Comparison of ENCODE assay signal across 20 cellular contexts in the genomic region with DNA sequence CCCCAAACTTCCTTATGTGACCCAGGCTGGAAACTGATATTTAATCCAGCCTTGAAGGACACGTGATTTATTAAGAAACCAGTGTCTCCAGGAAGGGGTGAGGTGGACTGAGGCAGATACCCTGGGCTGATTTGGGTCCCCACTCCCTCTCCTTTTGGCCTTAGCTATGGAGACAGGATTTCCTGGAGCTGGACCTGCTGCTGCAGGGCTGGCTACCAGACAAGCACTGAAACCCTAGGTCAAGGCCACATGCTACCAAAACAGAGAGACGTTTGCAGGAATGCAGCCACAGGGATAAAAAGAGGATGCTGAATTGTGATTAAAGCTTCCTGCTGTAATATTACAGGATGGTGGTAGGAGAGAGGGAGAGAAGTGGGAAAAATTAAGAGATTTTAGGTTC. TPM values are rescaled to one million over a fixed set of nuclear protein-coding genes. Genes with fewer than 3 reads are reported as not detected.
"Had no signal": no experiment of that assay in that cellular context is flagged by ENCODE, and none has a peak within 500 bp of the region (broad histone marks: within the 10 kb centered on the region; RNA-seq: fewer than 3 reads in every experiment).

No MANE protein-coding gene starts in this region.

- ATAC-seq: activated CD8-positive, alpha-beta T cell treated with anti-CD3 and anti-CD28 coated beads, Interleukin-2, amount 10 ng/mL, durations not matched to agents 7 days and 5 days; activated T-cell treated with anti-CD3 and anti-CD28 coated beads, Interleukin-2, amount 50 U/mL, for 72 hours; body of pancreas; effector memory CD8-positive, alpha-beta T cell; gastrocnemius medialis; left lung; natural killer cell treated with Interleukin-12 subunit alpha and Interleukin-12 subunit beta and Interleukin-15 and Interleukin-18, amount 100 ng/mL, for 72 hours had no signal

- H3K36me3 ChIP-seq: gastrocnemius medialis, left lung, suprapubic skin had no signal

- H3K4me2 ChIP-seq: smooth muscle cell had no signal

- H3K27ac ChIP-seq: body of pancreas, coronary artery, epithelial cell of prostate, gastrocnemius medialis, suprapubic skin had no signal

- DNase-seq: activated CD4-positive, alpha-beta T cell treated with anti-CD3 and anti-CD28 coated beads, Interleukin-2, amount 10 ng/mL, durations not matched to agents 24 days and 14 days; activated CD4-positive, CD25-positive, alpha-beta regulatory T cell; activated CD8-positive, alpha-beta memory T cell treated with anti-CD3 and anti-CD28 coated beads, Interleukin-2, amount 50 U/mL, for 48 hours; activated CD8-positive, alpha-beta T cell treated with anti-CD3 and anti-CD28 coated beads, Interleukin-2, amount 10 ng/mL, durations not matched to agents 7 days and 5 days; activated gamma-delta T cell; activated T-cell treated with anti-CD3 and anti-CD28 coated beads, Interleukin-2, amount 50 U/mL, for 72 hours; amygdala; body of pancreas; central memory CD4-positive, alpha-beta T cell; effector memory CD8-positive, alpha-beta T cell; gastrocnemius medialis; mesendoderm; posterior cingulate gyrus had no signal

- H3K4me3 ChIP-seq: body of pancreas, coronary artery, gastrocnemius medialis, left lung, smooth muscle cell, suprapubic skin had no signal

- FAIRE-seq: islet of Langerhans had no signal

- H3K4me1 ChIP-seq: body of pancreas had no signal

- H3K27me3 ChIP-seq: body of pancreas, gastrocnemius medialis, left lung, suprapubic skin had no signal

- H3K9me3 ChIP-seq: body of pancreas, gastrocnemius medialis, left lung, suprapubic skin had no signal

RNA-seq across cellular contexts. Expression of a gene that starts 50.5 kb away (rescaled TPM):
- total RNA-seq: activated CD4-positive, alpha-beta T cell treated with anti-CD3 and anti-CD28 coated beads, Interleukin-2, amount 10 ng/mL, durations not matched to agents 24 days and 14 days; activated CD8-positive, alpha-beta T cell treated with anti-CD3 and anti-CD28 coated beads, Interleukin-2, amount 10 ng/mL, durations not matched to agents 7 days and 5 days; activated T-cell treated with anti-CD3 and anti-CD28 coated beads, Interleukin-2, amount 50 U/mL, for 72 hours had no signal
- polyA plus RNA-seq: smooth muscle cell had no signal
